ENCODE assay signal across 23 cellular contexts in genomic region chr1:55958498-55958897, GRCh38.
"Had no signal": no experiment of that assay in that cellular context is flagged by ENCODE, and none has a peak within 500 bp of the region (broad histone marks: within the 10 kb centered on the region; RNA-seq: fewer than 3 reads in every experiment).

No MANE protein-coding gene starts in this region.

- H3K36me3 ChIP-seq: breast epithelium, colonic mucosa, esophagus muscularis mucosa, gastrocnemius medialis had no signal

- H3K27me3 ChIP-seq: breast epithelium, colonic mucosa, esophagus muscularis mucosa, gastrocnemius medialis, testis had no signal

- H3K4me3 ChIP-seq: breast epithelium, colonic mucosa, dorsolateral prefrontal cortex, esophagus muscularis mucosa, gastrocnemius medialis, smooth muscle cell, testis had no signal

- H3K27ac ChIP-seq: breast epithelium, colonic mucosa, dorsolateral prefrontal cortex, esophagus muscularis mucosa, gastrocnemius medialis, testis had no signal

- ATAC-seq: activated CD4-positive, alpha-beta T cell treated with anti-CD3 and anti-CD28 coated beads for 36 hours; activated naive CD4-positive, alpha-beta T cell treated with anti-CD3 and anti-CD28 coated beads, Interleukin-2, amount 50 U/mL, for 72 hours; activated T-helper 17 cell treated with anti-CD3 and anti-CD28 coated beads, Interleukin-2, amount 50 U/mL, for 72 hours; gastrocnemius medialis; left colon; natural killer cell; sciatic nerve; stimulated activated naive B cell treated with anti-CD40 and anti-IgM and Interleukin-4, amounts not matched to agents 10 μg/mL and 1 μg/mL and 100 μg/mL, for 72 hours; WTC11 had no signal

- DNase-seq: activated CD4-positive, alpha-beta T cell treated with anti-CD3 and anti-CD28 coated beads for 36 hours; activated CD4-positive, alpha-beta T cell treated with anti-CD3 and anti-CD28 coated beads, Interleukin-2, amount 50 U/mL, for 4 hours; activated CD8-positive, alpha-beta memory T cell treated with anti-CD3 and anti-CD28 coated beads for 24 hours; activated CD8-positive, alpha-beta memory T cell treated with anti-CD3 and anti-CD28 coated beads, Interleukin-2, amount 50 U/mL, for 4 hours; activated T-cell treated with anti-CD3 and anti-CD28 coated beads, Interleukin-2, amount 50 U/mL, for 24 hours; aorta; colonic mucosa; dorsolateral prefrontal cortex; gastrocnemius medialis; head of caudate nucleus; left colon; natural killer cell; stimulated activated CD4-positive, alpha-beta T cell treated with anti-CD3 and anti-CD28 coated beads, Interleukin-15, amount 100 ng/mL, for 24 hours; stimulated activated naive B cell treated with anti-CD40 and anti-IgM and Interleukin-4, amounts not matched to agents 10 μg/mL and 1 μg/mL and 100 μg/mL, for 72 hours; T1000; testis had no signal

- H3K9me3 ChIP-seq: breast epithelium, colonic mucosa, esophagus muscularis mucosa, gastrocnemius medialis, testis had no signal

- H3K4me1 ChIP-seq: colonic mucosa, esophagus muscularis mucosa, gastrocnemius medialis had no signal
